1 cellular context compared by ENCODE assay signal in genomic region chr1:197980457-197980856, GRCh38.
TF ChIP-seq lines count a peak whose summit lies in the region.

No MANE protein-coding gene starts in this region.

TF ChIP-seq in GM23338, 12 proteins besides CTCF, POLR2A, EP300 and RAD21 (continued from another document):
- TF ChIP-seq REST (IDR thresholded peaks at IDR 0.05; ENCODE audit: unreplicated experiment) (no peak), STAT1 (IDR thresholded peaks at IDR 0.05; ENCODE audit: unreplicated experiment) (no peak), ZNF114 (CRISPR knock-in tag; IDR thresholded peaks at IDR 0.05) (no peak), EZH2phosphoT487 (IDR thresholded peaks at IDR 0.05; ENCODE audit: unreplicated experiment) (no peak)
- TF ChIP-seq, protein P1, sequence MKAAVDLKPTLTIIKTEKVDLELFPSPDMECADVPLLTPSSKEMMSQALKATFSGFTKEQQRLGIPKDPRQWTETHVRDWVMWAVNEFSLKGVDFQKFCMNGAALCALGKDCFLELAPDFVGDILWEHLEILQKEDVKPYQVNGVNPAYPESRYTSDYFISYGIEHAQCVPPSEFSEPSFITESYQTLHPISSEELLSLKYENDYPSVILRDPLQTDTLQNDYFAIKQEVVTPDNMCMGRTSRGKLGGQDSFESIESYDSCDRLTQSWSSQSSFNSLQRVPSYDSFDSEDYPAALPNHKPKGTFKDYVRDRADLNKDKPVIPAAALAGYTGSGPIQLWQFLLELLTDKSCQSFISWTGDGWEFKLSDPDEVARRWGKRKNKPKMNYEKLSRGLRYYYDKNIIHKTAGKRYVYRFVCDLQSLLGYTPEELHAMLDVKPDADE (IDR thresholded peaks at IDR 0.05), result no peak
